ENCODE assay signal across 8 cellular contexts in genomic region chr19:2703077-2703437, GRCh38. TPM values are rescaled to one million over a fixed set of nuclear protein-coding genes. Genes with fewer than 3 reads are reported as not detected.
DNase-seq lines count a peak whose midpoint lies in the region; ATAC-seq and TF ChIP-seq lines count a peak whose summit lies in the region.
"Had no signal": no experiment of that assay in that cellular context is flagged by ENCODE, and none has a peak within 500 bp of the region (broad histone marks: within the 10 kb centered on the region; RNA-seq: fewer than 3 reads in every experiment).

No MANE protein-coding gene starts in this region.

- 58% methylated on average over 5 of the region's 5 CpGs; no CpG with 5 or more reads in 1 of the 2 donors for WGBS in gastroesophageal sphincter (ENCODE audit: low coverage in 1 of 2), 2 donors
- WGBS in spleen, 5 donors = 68 to 84% (median 83%) methylated on average over 5 of the region's 5 CpGs

- no peak for DNase-seq in GM12864 (ENCODE audit: low read depth)
- DNase-seq in WERI-Rb-1 = no peak
- no peak for DNase-seq in spleen
- DNase-seq in GF-D8 (lab: John Stamatoyannopoulos, UW) = no peak
- DNase-seq in ascending aorta (ENCODE audit: low spot score in 2 of 2) = no peak
- DNase-seq: NCI-H1694 treated with DMSO at 0.1 percent for 48 hours had no signal

- H3K27ac ChIP-seq in WERI-Rb-1 (no peak overlapping the region), gastroesophageal sphincter (peak overlapping the region in 3 of 4 donors; percentile 7 to 81 (median 59)), spleen (peak overlapping the region in 5 of 8 donors; percentile 27 to 90 (median 83)), ascending aorta (no peak overlapping the region)

- intact Hi-C loops in spleen (cut with DNase I; ENCODE audit: low total_unique reads) (no loop called here), ascending aorta (cut with DNase I) (no loop called here)

- H3K4me1 ChIP-seq in gastroesophageal sphincter (peaks cover 0 to 24% (median 7%) of the 10 kb centered on the region in 3 donors), spleen (peaks cover 0 to 55% (median 35%) of the 10 kb centered on the region in 6 donors), ascending aorta (peaks cover 4 to 5% of the 10 kb centered on the region in 2 donors)

- no peaks in the 10 kb centered on the region for H3K36me3 ChIP-seq in WERI-Rb-1
- H3K36me3 ChIP-seq in gastroesophageal sphincter = no peaks in the 10 kb centered on the region
- no peaks in the 10 kb centered on the region for H3K36me3 ChIP-seq in spleen
- H3K36me3 ChIP-seq in ascending aorta = no peaks in the 10 kb centered on the region

- TF ChIP-seq CTCF in GM12864 (IDR thresholded peaks at IDR 0.05; ENCODE audit: low read depth, low read length, missing control alignments) = no peak
- TF ChIP-seq CTCF in WERI-Rb-1 (IDR thresholded peaks at IDR 0.05; ENCODE audit: low read depth, low read length) = no peak
- no peak for TF ChIP-seq CTCF in gastroesophageal sphincter (IDR thresholded peaks at IDR 0.05)
- TF ChIP-seq CTCF in spleen (IDR thresholded peaks at IDR 0.05 in 8 of 11, conservative IDR thresholded peaks at IDR 0.05 in 3 of 11) = no peak
- no peak for TF ChIP-seq CTCF in ascending aorta (IDR thresholded peaks at IDR 0.05)

- H3K27me3 ChIP-seq in WERI-Rb-1 (ENCODE audit: insufficient read depth, low read depth, severe bottlenecking) (peaks cover 12% of the 10 kb centered on the region), gastroesophageal sphincter (no peaks in the 10 kb centered on the region), spleen (replicated peaks in 1 of 7) (no peaks in the 10 kb centered on the region), ascending aorta (no peaks in the 10 kb centered on the region)

- ATAC-seq in gastroesophageal sphincter = no peak
- no peak for ATAC-seq in GM21717 (IDR thresholded peaks at IDR 0.05; ENCODE audit: unreplicated experiment)

- no peak for TF ChIP-seq POLR2A in gastroesophageal sphincter (IDR thresholded peaks at IDR 0.05)
- no peak for TF ChIP-seq POLR2A in spleen (IDR thresholded peaks at IDR 0.05)

- H3K9me3 ChIP-seq in WERI-Rb-1 (ENCODE audit: severe bottlenecking) = no peaks in the 10 kb centered on the region
- no peaks in the 10 kb centered on the region for H3K9me3 ChIP-seq in gastroesophageal sphincter
- no peaks in the 10 kb centered on the region for H3K9me3 ChIP-seq in spleen
- H3K9me3 ChIP-seq in ascending aorta = no peaks in the 10 kb centered on the region

- H3K4me3 ChIP-seq in GM12864 (ENCODE audit: low read depth, low read length) (peak overlapping the region; percentile 2; the same call in 1 of the 2 replicates), WERI-Rb-1 (ENCODE audit: low read depth, low read length) (peak overlapping the region; percentile 13; the same call in 1 of the 2 replicates), gastroesophageal sphincter (peak overlapping the region in 1 of 2 donors; percentile 83), spleen (peak overlapping the region in 4 of 8 donors; percentile 54 to 79 (median 62)), ascending aorta (peak overlapping the region in 1 of 2 donors; percentile 82)

- no peak for TF ChIP-seq EP300 in gastroesophageal sphincter (IDR thresholded peaks at IDR 0.05)

RNA-seq across cellular contexts. Expression of gene GNG7, which starts 0.6 kb away (rescaled TPM):
- 10 to 100 TPM in 2 of 4 donors, 1 to 10 TPM in 2; 4.7 to 15.6 (median 9.2) TPM for total RNA-seq in gastroesophageal sphincter
- 10 to 100 TPM; 17.2 to 27.5 (median 19.4) TPM for total RNA-seq in spleen
- 10 to 100 TPM; 17.3 to 34.6 (median 17.9) TPM for polyA plus RNA-seq in spleen
- 0.96 TPM for total RNA-seq in ascending aorta

RNA-seq across cellular contexts. Expression of gene DIRAS1, which starts 18.1 kb away (rescaled TPM):
- 10 to 100 TPM in 3 of 4 donors, 1 to 10 TPM in 1; 4.7 to 25.8 (median 11.7) TPM for total RNA-seq in gastroesophageal sphincter
- 1 to 10 TPM; 2.5 to 5.6 (median 3.5) TPM for total RNA-seq in spleen
- polyA plus RNA-seq in spleen = 10 to 100 TPM in 1 of 3 donors, 1 to 10 TPM in 2; 1.3 to 17.1 (median 3.6) TPM
- total RNA-seq in ascending aorta = not detected

RNA-seq across cellular contexts. Expression of gene SLC39A3, which starts 36.8 kb away (rescaled TPM):
- 10 to 100 TPM; 26.3 to 42.7 (median 30.7) TPM for total RNA-seq in gastroesophageal sphincter
- 10 to 100 TPM; 20.3 to 33.3 (median 26.7) TPM for total RNA-seq in spleen
- polyA plus RNA-seq in spleen = 10 to 100 TPM; 19.1 to 42.6 (median 29.3) TPM
- 72.7 TPM for total RNA-seq in ascending aorta

Comparison
In these comparisons a context has a peak if more than half of its experiments do, and no peak if none do; other contexts are left out.
1. H3K27ac ChIP-seq: peak in gastroesophageal sphincter (3 of 4) and spleen (5 of 8); none in WERI-Rb-1 (single experiment) and ascending aorta (0 of 2).